In the genomic region with DNA sequence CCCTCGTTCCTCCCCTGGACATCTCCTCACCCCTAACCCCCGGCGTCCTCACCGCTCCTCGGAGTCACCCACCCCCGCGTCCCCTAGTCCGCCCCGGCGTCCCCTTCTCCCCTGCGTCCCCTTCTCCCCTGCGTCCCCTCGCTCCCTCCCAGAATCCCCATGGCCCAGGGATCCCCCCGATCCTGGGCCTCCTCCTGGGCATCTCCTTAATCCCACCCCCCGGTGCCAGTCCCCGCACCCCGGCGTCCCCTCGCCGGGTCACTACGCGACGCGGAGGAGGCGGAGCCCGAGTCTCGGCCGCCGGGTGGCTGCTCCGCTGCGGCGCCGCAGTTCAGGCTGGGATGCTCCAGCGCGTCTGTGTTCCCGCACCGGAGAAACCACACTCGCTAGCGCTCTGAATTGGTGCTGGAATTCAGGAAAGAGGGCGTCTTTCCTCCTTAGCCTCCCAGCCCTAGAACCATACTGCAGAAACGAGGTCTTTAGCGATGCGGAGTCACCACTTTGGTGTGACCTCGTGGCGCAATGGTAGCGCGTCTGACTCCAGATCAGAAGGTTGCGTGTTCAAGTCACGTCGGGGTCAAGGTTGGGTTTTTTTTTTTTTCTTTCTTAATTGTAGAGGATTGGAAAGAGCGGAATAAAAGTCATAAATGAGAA, we compare ENCODE assay signal across 8 cellular contexts. TPM values are rescaled to one million over a fixed set of nuclear protein-coding genes. Genes with fewer than 3 reads are reported as not detected.
DNase-seq lines count a peak whose midpoint lies in the region; ATAC-seq, FAIRE-seq and TF ChIP-seq lines count a peak whose summit lies in the region.

No MANE protein-coding gene starts in this region.

- TF ChIP-seq CTCF in DND-41 (IDR thresholded peaks at IDR 0.05; ENCODE audit: borderline replicate concordance, extremely low read depth, low read length, poor library complexity, severe bottlenecking) (no peak), H9 (conservative IDR thresholded peaks at IDR 0.05) (no peak), NB4 (IDR thresholded peaks at IDR 0.05; ENCODE audit: low read depth, low read length) (no peak), pancreas (IDR thresholded peaks at IDR 0.05) (no peak), tibial artery (IDR thresholded peaks at IDR 0.05) (peak in 1 of 2 experiments; percentile 11)

- FAIRE-seq in pancreas (lab: Jason Lieb, UNC) = no peak

- H2BK5ac ChIP-seq in H9 (ENCODE audit: insufficient read length, low read length) = no peak overlapping the region

- no peaks in the 10 kb centered on the region for H4K20me1 ChIP-seq in DND-41 (ENCODE audit: insufficient read depth, low read length)
- no peaks in the 10 kb centered on the region for H4K20me1 ChIP-seq in H9 (ENCODE audit: control insufficient read depth, insufficient read depth, insufficient read length)

- peaks cover 2% of the 10 kb centered on the region for H3K27me3 Mint-ChIP-seq in H9 (ENCODE audit: low read depth)

- H3K27me3 ChIP-seq in DND-41 (ENCODE audit: insufficient read depth, low read length, poor library complexity) (peaks cover 6% of the 10 kb centered on the region), H9 (ENCODE audit: insufficient read depth, low read length) (no peaks in the 10 kb centered on the region), adipocyte (replicated peaks; ENCODE audit: control insufficient read depth, insufficient read depth, low read length) (no peaks in the 10 kb centered on the region), pancreas (no peaks in the 10 kb centered on the region), tibial artery (no peaks in the 10 kb centered on the region)

- DNase-seq in DND-41 (peak; percentile 25), H9 (peak; percentile 93), NB4 (ENCODE audit: low read depth) (peak; percentile 84), SW480 (ENCODE audit: low spot score) (peak; percentile 90), adipocyte (ENCODE audit: low read depth) (peak; percentile 94), cardiac septum (ENCODE audit: low spot score) (peak; percentile 92), pancreas (peak; percentile 77 to 96 (median 88)), tibial artery (peak; percentile 93 to 95)

- no peak overlapping the region for H2AFZ ChIP-seq in DND-41 (ENCODE audit: low read depth, low read length)
- H2AFZ ChIP-seq in H9 (ENCODE audit: low read length) = no peak overlapping the region

- H3K36me3 Mint-ChIP-seq in H9 (ENCODE audit: insufficient read depth in 1 of 3, low read depth in 3 of 3) = peaks cover 0 to 2% (median 0%) of the 10 kb centered on the region in 3 experiments; a peak in 1 of 7 replicates

- H3K4me2 ChIP-seq in DND-41 (ENCODE audit: insufficient read depth, low read length) = 0 out of 2 replicates have a peak overlapping the region, but pooled peaks have one; percentile 5
- H3K4me2 ChIP-seq in H9 (ENCODE audit: insufficient read depth, insufficient read length, low read length) = peak overlapping the region; percentile 65

- H3K23ac ChIP-seq in H9 (ENCODE audit: insufficient read length, low read depth, low read length) = no peak overlapping the region

- no peak overlapping the region for H2AK5ac ChIP-seq in H9 (ENCODE audit: insufficient read length, low read length)

- H3K27ac ChIP-seq in DND-41 (ENCODE audit: low read length) (no peak overlapping the region), H9 (ENCODE audit: insufficient read length, low read depth, low read length) (no peak overlapping the region), pancreas (peak overlapping the region; percentile 53 to 73 (median 70)), tibial artery (peak overlapping the region; percentile 98)

- H2BK20ac ChIP-seq in H9 (ENCODE audit: low read depth, low read length, poor library complexity, severe bottlenecking) = no peak overlapping the region

- H4K5ac ChIP-seq in H9 (ENCODE audit: insufficient read length, low read depth, low read length) = no peak overlapping the region

- H3K14ac ChIP-seq in H9 (ENCODE audit: insufficient read depth, low read length) = no peak overlapping the region

- no peaks in the 10 kb centered on the region for H3K36me3 ChIP-seq in DND-41 (ENCODE audit: insufficient read depth, low read length)
- H3K36me3 ChIP-seq in adipocyte (ENCODE audit: control insufficient read depth, insufficient read depth, low read length, severe bottlenecking) = no peaks in the 10 kb centered on the region
- H3K36me3 ChIP-seq in pancreas = no peaks in the 10 kb centered on the region
- no peaks in the 10 kb centered on the region for H3K36me3 ChIP-seq in tibial artery

- no peak overlapping the region for H2BK12ac ChIP-seq in H9 (ENCODE audit: insufficient read length, low read depth, low read length)

- H3K4me1 ChIP-seq in DND-41 (ENCODE audit: insufficient read depth, low read length) (no peaks in the 10 kb centered on the region), H9 (ENCODE audit: insufficient read depth, low read length) (no peaks in the 10 kb centered on the region), adipocyte (ENCODE audit: control insufficient read depth, insufficient read depth, low read length) (peaks cover 4% of the 10 kb centered on the region), pancreas (no peaks in the 10 kb centered on the region), tibial artery (peaks cover 0 to 5% (median 2%) of the 10 kb centered on the region in 4 donors)

- H3K4me3 Mint-ChIP-seq in H9 = peak overlapping the region; percentile 75 to 87

- no peak overlapping the region for H3K9ac ChIP-seq in DND-41 (ENCODE audit: low read depth, low read length)
- H3K9ac ChIP-seq in H9 (ENCODE audit: extremely low read depth, insufficient read length, low read length) = no peak overlapping the region
- peak overlapping the region; percentile 66 for H3K9ac ChIP-seq in adipocyte (ENCODE audit: low read length)

- intact Hi-C loops in cardiac septum (cut with DNase I) = loop anchor here (10.0 kb wide), 1 partner anchor 143 kb away; a partner anchor contains a TSS
- intact Hi-C loops in pancreas (cut with DNase I) = no loop called here
- intact Hi-C loops in tibial artery (cut with DNase I; ENCODE audit: low total_unique reads) = loop anchor here (5.0 kb wide), 2 partner anchors 130 to 1680 kb away; a partner anchor contains a TSS

- H3K79me2 ChIP-seq in DND-41 (ENCODE audit: insufficient read depth, low read length) = no peaks in the 10 kb centered on the region
- no peaks in the 10 kb centered on the region for H3K79me2 ChIP-seq in H9 (ENCODE audit: insufficient read depth, low read length)

- no peak overlapping the region for H4K91ac ChIP-seq in H9 (ENCODE audit: insufficient read length, low read depth, low read length)

- ATAC-seq in DND-41 (ENCODE audit: insufficient read depth, low read depth) (no peak), pancreas (peak; percentile 83 to 92 (median 87))

- H3K4me1 Mint-ChIP-seq in H9 = peaks cover 21% of the 10 kb centered on the region in 2 experiments

- no CpG with 5 or more reads among the region's 51 CpGs for WGBS in H9 (ENCODE audit: extremely low coverage, insufficient read length, low lambda C conversion rate)
- 0 to 1% methylated on average over 43 to 51 of the region's 51 CpGs for WGBS in pancreas, 2 donors

- no peak overlapping the region for H3K56ac ChIP-seq in H9 (ENCODE audit: insufficient read length, low read depth, low read length)

- H3T11ph ChIP-seq in H9 (ENCODE audit: low read length) = no peak overlapping the region

- no peak overlapping the region for H3K18ac ChIP-seq in H9 (ENCODE audit: insufficient read length, low read depth, low read length)

- H3K4me3 ChIP-seq in DND-41 (ENCODE audit: low read depth in 1 of 2, low read length in 2 of 2) (no peak overlapping the region), NB4 (ENCODE audit: low read depth, low read length) (peak overlapping the region; percentile 79), adipocyte (ENCODE audit: low read length) (peak overlapping the region; percentile 79), pancreas (peak overlapping the region; percentile 45 to 76 (median 52)), tibial artery (peak overlapping the region; percentile 77 to 96)

- H2BK120ac ChIP-seq in H9 (ENCODE audit: low read depth, low read length, poor library complexity, severe bottlenecking) = no peak overlapping the region

- H4K8ac ChIP-seq in H9 (replicated peaks; ENCODE audit: insufficient read length, low read depth, low read length) = no peak overlapping the region

- H3K9me3 Mint-ChIP-seq in H9 = peaks cover 3 to 4% of the 10 kb centered on the region in 2 experiments; a peak in 4 of 5 replicates

- peak overlapping the region; percentile 22 to 94 (median 82); a peak in 4 of 7 replicates for H3K27ac Mint-ChIP-seq in H9

- H3K4ac ChIP-seq in H9 (ENCODE audit: low read depth, low read length) = no peak overlapping the region

- TF ChIP-seq POLR2A in NB4 (IDR thresholded peaks at IDR 0.05; ENCODE audit: extremely low read depth, insufficient read length) = no peak

- no peaks in the 10 kb centered on the region for H3K23me2 ChIP-seq in H9 (ENCODE audit: insufficient read length, low read depth, low read length, poor library complexity, severe bottlenecking)

- H2BK15ac ChIP-seq in H9 (ENCODE audit: low read depth, low read length) = no peak overlapping the region

- H3K9me3 ChIP-seq in DND-41 (ENCODE audit: insufficient read depth, low read length, severe bottlenecking) (no peaks in the 10 kb centered on the region), H9 (ENCODE audit: control insufficient read depth, low read depth, low read length) (no peaks in the 10 kb centered on the region), adipocyte (ENCODE audit: control insufficient read depth, low read length) (no peaks in the 10 kb centered on the region), pancreas (no peaks in the 10 kb centered on the region), tibial artery (no peaks in the 10 kb centered on the region)

- no peaks in the 10 kb centered on the region for H3K79me1 ChIP-seq in H9 (ENCODE audit: insufficient read depth, low read depth, low read length, poor library complexity, severe bottlenecking)

RNA-seq across cellular contexts. Expression of a gene that starts 25.9 kb away (rescaled TPM):
- total RNA-seq in H9 (2021) (2.0 and 4.0 TPM in 2 replicates), cardiac septum (11.8 TPM), pancreas (under 1 TPM in 5 of 6 donors, not detected in 1; 0.12 to 0.97 (median 0.73) TPM)
- polyA plus RNA-seq in pancreas = under 1 TPM; 0.14 to 0.49 TPM

Comparison
In these comparisons a context has a peak if more than half of its experiments do, and no peak if none do; other contexts are left out.
1. DNase-seq: peak in every context shown above with its lines; median percentile 94 in adipocyte; 94 in tibial artery; 93 in H9; 92 in cardiac septum; 90 in SW480; 88 in pancreas; 84 in NB4; 25 in DND-41.
2. H3K27ac ChIP-seq: peak in pancreas (4 of 4) and tibial artery (2 of 2); none in DND-41 (single experiment) and H9 (single experiment).
3. H3K4me3 ChIP-seq: peak in NB4 (single experiment), adipocyte (single experiment), pancreas (4 of 4) and tibial artery (2 of 2); none in DND-41 (0 of 2).
4. intact Hi-C loops: an anchor here in cardiac septum (10.0 kb wide) and tibial artery (5.0 kb wide); none called in pancreas.